Comparison of ENCODE assay signal across 24 cellular contexts in the genomic region with DNA sequence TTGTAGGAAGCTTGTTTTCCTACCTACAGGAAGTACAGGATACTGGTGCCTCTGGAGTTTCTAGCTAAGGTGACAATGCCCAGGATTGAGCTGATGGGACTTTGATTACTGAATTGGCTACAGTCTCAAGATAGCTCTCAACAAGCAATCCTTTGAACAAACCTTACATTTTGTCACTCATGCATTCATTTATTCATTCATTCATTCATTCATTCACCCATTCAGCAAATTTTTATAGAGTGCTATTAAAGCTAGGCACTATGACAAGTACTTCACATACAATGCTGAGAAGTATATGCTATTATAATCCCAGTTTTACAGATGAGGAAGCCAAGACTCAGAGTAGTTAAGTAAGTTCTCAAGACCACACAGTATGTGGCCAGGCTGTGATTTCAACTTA.
"Had no signal": no experiment of that assay in that cellular context is flagged by ENCODE, and none has a peak within 500 bp of the region (broad histone marks: within the 10 kb centered on the region; RNA-seq: fewer than 3 reads in every experiment).

No MANE protein-coding gene starts in this region.

- H3K36me3 Mint-ChIP-seq: immature natural killer cell had no signal

- H3K4me3 ChIP-seq: esophagus squamous epithelium, left ventricle myocardium inferior, lung, psoas muscle, spleen, testis, tibial nerve, upper lobe of right lung, vagina had no signal

- H3K27me3 Mint-ChIP-seq: naive B cell; stimulated activated naive B cell treated with anti-CD40 and anti-IgM and Interleukin-4, amounts not matched to agents 10 μg/mL and 1 μg/mL and 100 μg/mL, for 72 hours; stimulated activated naive CD8-positive, alpha-beta T cell treated with anti-CD3 and anti-CD28 coated beads, Interleukin-15, amount 100 ng/mL, for 72 hours had no signal

- H3K9me3 Mint-ChIP-seq: immature natural killer cell; naive B cell; stimulated activated naive B cell treated with anti-CD40 and anti-IgM and Interleukin-4, amounts not matched to agents 10 μg/mL and 1 μg/mL and 100 μg/mL, for 72 hours; stimulated activated naive CD8-positive, alpha-beta T cell treated with anti-CD3 and anti-CD28 coated beads, Interleukin-15, amount 100 ng/mL, for 72 hours had no signal

- H3K27ac ChIP-seq: esophagus squamous epithelium, left ventricle myocardium inferior, neutrophil, psoas muscle, spleen, testis, tibial nerve, upper lobe of right lung, vagina had no signal

- H3K4me1 ChIP-seq: esophagus squamous epithelium, left ventricle myocardium inferior, psoas muscle, testis, upper lobe of right lung, vagina had no signal

- DNase-seq: dermis blood vessel endothelial cell; esophagus squamous epithelium; foreskin fibroblast; immature natural killer cell; left cardiac atrium; left ventricle myocardium inferior; mesendoderm; naive B cell; psoas muscle; retina; spleen; stimulated activated CD4-positive, alpha-beta T cell treated with anti-CD3 and anti-CD28 coated beads, Interleukin-15, amount 100 ng/mL, for 24 hours; stimulated activated CD4-positive, alpha-beta T cell treated with anti-CD3 and anti-CD28 coated beads, Interleukin-1b, Interleukin-23, amount 100 ng/mL, for 48 hours; stimulated activated CD4-positive, alpha-beta T cell treated with anti-CD3 and anti-CD28 coated beads, Interleukin-4, amount 100 ng/mL, for 24 hours; stimulated activated naive B cell treated with anti-CD40 and anti-IgM and Interleukin-4, amounts not matched to agents 10 μg/mL and 1 μg/mL and 100 μg/mL, for 72 hours; stimulated activated naive CD8-positive, alpha-beta T cell treated with anti-CD3 and anti-CD28 coated beads, Interleukin-15, amount 100 ng/mL, for 72 hours; testis; upper lobe of right lung had no signal

- H3K27me3 ChIP-seq: esophagus squamous epithelium, neutrophil, spleen, testis, tibial nerve, upper lobe of right lung, vagina had no signal

- H3K27ac Mint-ChIP-seq: stimulated activated naive B cell treated with anti-CD40 and anti-IgM and Interleukin-4, amounts not matched to agents 10 μg/mL and 1 μg/mL and 100 μg/mL, for 72 hours; stimulated activated naive CD8-positive, alpha-beta T cell treated with anti-CD3 and anti-CD28 coated beads, Interleukin-15, amount 100 ng/mL, for 72 hours had no signal

- H3K4me3 Mint-ChIP-seq: immature natural killer cell; stimulated activated naive B cell treated with anti-CD40 and anti-IgM and Interleukin-4, amounts not matched to agents 10 μg/mL and 1 μg/mL and 100 μg/mL, for 72 hours; stimulated activated naive CD8-positive, alpha-beta T cell treated with anti-CD3 and anti-CD28 coated beads, Interleukin-15, amount 100 ng/mL, for 72 hours had no signal

- ATAC-seq: left cardiac atrium; psoas muscle; sciatic nerve; stimulated activated naive B cell treated with anti-CD40 and anti-IgM and Interleukin-4, amounts not matched to agents 10 μg/mL and 1 μg/mL and 100 μg/mL, for 72 hours; stimulated activated naive CD8-positive, alpha-beta T cell treated with anti-CD3 and anti-CD28 coated beads, Interleukin-15, amount 100 ng/mL, for 72 hours; upper lobe of right lung had no signal

- H3K36me3 ChIP-seq: esophagus squamous epithelium, left ventricle myocardium inferior, neutrophil, spleen, tibial nerve, upper lobe of right lung, vagina had no signal

- FAIRE-seq: keratinocyte had no signal

- H3K9me3 ChIP-seq: esophagus squamous epithelium, left ventricle myocardium inferior, neutrophil, psoas muscle, spleen, testis, tibial nerve, upper lobe of right lung, vagina had no signal
